14 cellular contexts compared by ENCODE assay signal in the genomic region with DNA sequence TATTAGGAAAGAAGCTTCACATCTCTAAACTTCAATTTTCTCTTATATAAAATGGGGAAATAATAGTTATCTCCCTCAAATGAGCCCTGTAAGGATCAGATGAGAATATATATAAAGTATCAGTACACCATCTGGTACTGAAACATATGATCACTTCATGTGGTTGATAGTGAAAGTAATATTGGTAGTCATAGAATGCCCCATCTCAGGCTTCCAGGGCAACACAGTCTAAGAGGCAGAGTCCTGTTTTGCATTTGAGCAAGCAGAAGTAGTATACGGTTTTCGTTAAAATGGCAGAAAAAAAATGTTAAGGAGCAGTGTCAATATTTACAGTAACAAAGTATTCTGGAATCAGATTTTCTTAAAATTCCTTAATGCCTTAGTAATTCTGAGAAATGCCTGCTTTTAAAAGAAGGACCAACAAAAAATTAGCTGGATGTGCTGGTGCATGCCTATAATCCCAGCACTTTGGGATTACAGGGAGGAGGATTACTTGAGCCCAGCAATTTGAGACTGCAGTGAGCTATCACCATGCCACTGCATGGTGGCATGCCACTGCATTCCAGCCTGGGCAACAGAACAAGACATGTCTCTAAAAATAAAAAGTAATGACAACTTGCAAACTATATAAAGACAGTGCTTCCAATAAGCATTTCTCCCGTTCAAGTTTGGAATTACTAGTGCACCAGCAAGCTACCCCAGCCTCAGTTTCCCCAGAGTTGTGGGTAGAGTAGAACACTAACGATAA. TPM values are rescaled to one million over a fixed set of nuclear protein-coding genes. Genes with fewer than 3 reads are reported as not detected.
DNase-seq lines count a peak whose midpoint lies in the region; ATAC-seq and TF ChIP-seq lines count a peak whose summit lies in the region.
"Had no signal": no experiment of that assay in that cellular context is flagged by ENCODE, and none has a peak within 500 bp of the region (broad histone marks: within the 10 kb centered on the region; RNA-seq: fewer than 3 reads in every experiment).

No MANE protein-coding gene starts in this region.

- TF ChIP-seq CTCF in brain (conservative IDR thresholded peaks at IDR 0.05) (no peak), body of pancreas (IDR thresholded peaks at IDR 0.05) (no peak)

- no peak overlapping the region for H3K4me3 ChIP-seq in body of pancreas

- WGBS in body of pancreas, 2 donors: 68 to 69% methylated on average over 4 of the region's 4 CpGs

- H3K36me3 Mint-ChIP-seq in brain: peaks cover 80% of the 10 kb centered on the region

- H3K4me1 Mint-ChIP-seq in brain: no peaks in the 10 kb centered on the region

- no peaks in the 10 kb centered on the region for H3K9me3 ChIP-seq in body of pancreas

- peak overlapping the region in 4 of 5 experiments; percentile 20 to 52 (median 41) for H3K27ac Mint-ChIP-seq in brain
- H3K27ac Mint-ChIP-seq: stimulated activated naive CD8-positive, alpha-beta T cell treated with anti-CD3 and anti-CD28 coated beads, Interleukin-15, Interleukin-2, amounts not matched to agents 100 ng/mL and 50 ng/mL, for 24 hours had no signal

- no peak overlapping the region for H3K4me3 Mint-ChIP-seq in brain
- H3K4me3 Mint-ChIP-seq: stimulated activated naive CD8-positive, alpha-beta T cell treated with anti-CD3 and anti-CD28 coated beads, Interleukin-15, Interleukin-2, amounts not matched to agents 100 ng/mL and 50 ng/mL, for 24 hours had no signal

- H3K4me1 ChIP-seq in body of pancreas: peaks cover 11% of the 10 kb centered on the region

- ATAC-seq in GM18502 (IDR thresholded peaks at IDR 0.05; ENCODE audit: poor library complexity, unreplicated experiment) (peak; percentile 95), GM19468 (IDR thresholded peaks at IDR 0.05; ENCODE audit: extremely low read depth, unreplicated experiment) (peak; percentile 84), HG03064 (IDR thresholded peaks at IDR 0.05; ENCODE audit: low read depth, unreplicated experiment) (peak; percentile 56), body of pancreas (no peak), HG02884 (IDR thresholded peaks at IDR 0.05; ENCODE audit: unreplicated experiment) (no peak)

- TF ChIP-seq POLR2A in body of pancreas (IDR thresholded peaks at IDR 0.05): no peak

- H3K27me3 ChIP-seq in body of pancreas: no peaks in the 10 kb centered on the region

- intact Hi-C loops in body of pancreas (cut with DNase I): no loop called here

- no peak overlapping the region for H3K27ac ChIP-seq in body of pancreas
- H3K27ac ChIP-seq: VCaP had no signal

- no peaks in the 10 kb centered on the region for H3K9me3 Mint-ChIP-seq in brain

- DNase-seq in NCI-H2081 treated with DMSO at 0.1 percent for 48 hours (lab: John Stamatoyannopoulos, UW) (no peak), GM19238 (ENCODE audit: insufficient read length, low spot score) (no peak), body of pancreas (no peak)
- DNase-seq: DND-41, kidney, NCI-H446 treated with DMSO at 0.1 percent for 48 hours, SHP77 had no signal

- no peaks in the 10 kb centered on the region for H3K27me3 Mint-ChIP-seq in brain
- H3K27me3 Mint-ChIP-seq: stimulated activated naive CD8-positive, alpha-beta T cell treated with anti-CD3 and anti-CD28 coated beads, Interleukin-15, Interleukin-2, amounts not matched to agents 100 ng/mL and 50 ng/mL, for 24 hours had no signal

- H3K36me3 ChIP-seq in body of pancreas (replicated peaks in 1 of 2; ENCODE audit: insufficient read depth in 1 of 2, low read depth in 2 of 2): peaks cover 0 to 5% of the 10 kb centered on the region in 2 donors

RNA-seq across cellular contexts. Expression of gene KBTBD2, which starts 19.8 kb away (rescaled TPM):
- polyA plus RNA-seq in brain (ENCODE audit: insufficient read depth, low read depth, low replicate concordance): 27.5 TPM
- total RNA-seq in body of pancreas: 10 to 100 TPM; 13.5 to 14.8 TPM

Comparison
In these comparisons a context has a peak if more than half of its experiments do, and no peak if none do; other contexts are left out.
1. ATAC-seq: peak in GM18502 (single experiment), GM19468 (single experiment) and HG03064 (single experiment); none in body of pancreas (single experiment) and HG02884 (single experiment).